In the genomic region with DNA sequence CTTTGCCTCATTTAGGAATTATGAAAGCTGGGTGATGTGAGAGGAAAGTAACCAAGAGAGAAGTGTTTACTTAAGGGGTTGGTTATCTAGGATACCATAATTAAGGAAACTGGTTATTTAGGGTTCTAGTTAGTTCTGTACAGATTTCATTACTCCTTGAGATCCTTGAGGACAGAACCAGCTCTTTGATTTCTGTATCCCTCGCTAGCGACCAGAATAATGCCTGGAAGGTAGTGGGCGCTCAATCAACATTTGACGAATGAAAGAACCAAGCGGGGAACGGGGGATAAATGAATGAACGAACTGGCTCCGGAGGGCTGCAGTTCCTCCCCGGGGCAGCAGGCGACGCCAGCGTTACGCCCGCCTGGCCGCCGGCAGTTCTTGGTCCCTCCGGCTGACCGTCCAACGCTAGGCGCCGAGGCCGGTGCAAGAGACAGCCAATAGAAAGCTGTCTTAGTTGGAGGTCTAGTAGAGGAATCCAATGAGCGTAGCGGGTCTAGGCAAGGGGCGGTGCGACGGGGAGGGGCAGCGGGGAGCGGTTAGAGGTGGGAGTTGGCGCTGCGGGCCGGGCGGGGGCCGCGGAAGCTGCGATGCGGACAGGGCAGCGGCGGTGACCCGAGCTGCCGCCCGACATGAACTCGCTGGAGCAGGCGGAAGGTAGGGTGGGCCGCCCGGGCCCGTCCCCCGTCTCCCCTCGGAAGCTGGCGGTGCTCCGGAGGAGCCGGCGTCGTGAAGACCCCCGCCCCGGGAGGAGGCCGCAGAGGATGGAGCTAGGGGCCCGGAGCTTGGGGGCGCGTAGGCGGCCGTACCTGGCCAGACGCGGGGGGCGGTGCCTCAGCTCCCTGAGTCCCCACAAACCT, we compare ENCODE assay signal across 1 cellular context.
TF ChIP-seq lines count a peak whose summit lies in the region.

CNEP1R1 (plus strand) TSS at position 542 of the 860 bp plus-strand sequence; CDS start at position 633, 91 bp downstream.

TF ChIP-seq in GM12878, 131 proteins besides CTCF, POLR2A, EP300 and RAD21 (continued from another document):
- TF ChIP-seq, protein P1, sequence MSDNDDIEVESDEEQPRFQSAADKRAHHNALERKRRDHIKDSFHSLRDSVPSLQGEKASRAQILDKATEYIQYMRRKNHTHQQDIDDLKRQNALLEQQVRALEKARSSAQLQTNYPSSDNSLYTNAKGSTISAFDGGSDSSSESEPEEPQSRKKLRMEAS (IDR thresholded peaks at IDR 0.05; ENCODE audit: low read depth, low read length), result no peak
- TF ChIP-seq MEF2A (IDR thresholded peaks at IDR 0.05; ENCODE audit: insufficient read depth, low read depth, low read length) (no peak), ZZZ3 (IDR thresholded peaks at IDR 0.05; ENCODE audit: control insufficient read depth, insufficient read length, low read depth) (no peak), JUND (IDR thresholded peaks at IDR 0.05; ENCODE audit: low read depth, low read length) (no peak), ETV6 (conservative IDR thresholded peaks at IDR 0.05 in 1 of 2, IDR thresholded peaks at IDR 0.05 in 1 of 2; ENCODE audit: borderline replicate concordance in 1 of 2, low read depth in 1 of 2) (no peak), PKNOX1 (IDR thresholded peaks at IDR 0.05) (0 out of 2 replicates have a peak, but pooled peaks have one; percentile 12), ESRRA (IDR thresholded peaks at IDR 0.05; ENCODE audit: low read length) (0 out of 2 replicates have a peak, but pooled peaks have one; percentile 64), RB1 (IDR thresholded peaks at IDR 0.05; ENCODE audit: borderline replicate concordance) (peak; percentile 89; the same call in 1 of the 2 replicates), PAX8 (IDR thresholded peaks at IDR 0.05) (no peak), CHD4 (IDR thresholded peaks at IDR 0.05) (no peak), CEBPB (IDR thresholded peaks at IDR 0.05; ENCODE audit: borderline replicate concordance in 1 of 2, low read depth in 2 of 2, low read length in 2 of 2) (no peak), ZNF622 (IDR thresholded peaks at IDR 0.05) (no peak), SIN3A (IDR thresholded peaks at IDR 0.05; ENCODE audit: low read depth, low read length) (peak; percentile 88; the same call in 1 of the 2 replicates), ZBED1 (IDR thresholded peaks at IDR 0.05; ENCODE audit: borderline replicate concordance) (no peak), PAX5 (IDR thresholded peaks at IDR 0.05; ENCODE audit: borderline replicate concordance, low read depth, low read length) (no peak; the same call in 1 of the 2 replicates), EED (IDR thresholded peaks at IDR 0.05; ENCODE audit: low read depth) (no peak), SMAD1 (IDR thresholded peaks at IDR 0.05; ENCODE audit: low read depth, partially characterized antibody) (no peak), CBX3 (IDR thresholded peaks at IDR 0.05; ENCODE audit: borderline replicate concordance, low read depth) (no peak), MTA3 (IDR thresholded peaks at IDR 0.05; ENCODE audit: borderline replicate concordance, low read length) (no peak), BACH1 (IDR thresholded peaks at IDR 0.05; ENCODE audit: borderline replicate concordance) (0 out of 2 replicates have a peak, but pooled peaks have one; percentile 57), HDGF (IDR thresholded peaks at IDR 0.05) (no peak), MEF2B (IDR thresholded peaks at IDR 0.05; ENCODE audit: partially characterized antibody, poor library complexity, severe bottlenecking) (no peak), KLF5 (IDR thresholded peaks at IDR 0.05; ENCODE audit: partially characterized antibody) (peak; percentile 26), POLR2AphosphoS2 (IDR thresholded peaks at IDR 0.05; ENCODE audit: low read depth, low read length) (no peak), NFYA (IDR thresholded peaks at IDR 0.05; ENCODE audit: borderline replicate concordance, low read depth, low read length) (no peak), SREBF2 (IDR thresholded peaks at IDR 0.05; ENCODE audit: low read length) (no peak), RBBP5 (conservative IDR thresholded peaks at IDR 0.05) (no peak)
- TF ChIP-seq, protein P2, sequence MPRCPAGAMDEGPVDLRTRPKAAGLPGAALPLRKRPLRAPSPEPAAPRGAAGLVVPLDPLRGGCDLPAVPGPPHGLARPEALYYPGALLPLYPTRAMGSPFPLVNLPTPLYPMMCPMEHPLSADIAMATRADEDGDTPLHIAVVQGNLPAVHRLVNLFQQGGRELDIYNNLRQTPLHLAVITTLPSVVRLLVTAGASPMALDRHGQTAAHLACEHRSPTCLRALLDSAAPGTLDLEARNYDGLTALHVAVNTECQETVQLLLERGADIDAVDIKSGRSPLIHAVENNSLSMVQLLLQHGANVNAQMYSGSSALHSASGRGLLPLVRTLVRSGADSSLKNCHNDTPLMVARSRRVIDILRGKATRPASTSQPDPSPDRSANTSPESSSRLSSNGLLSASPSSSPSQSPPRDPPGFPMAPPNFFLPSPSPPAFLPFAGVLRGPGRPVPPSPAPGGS (IDR thresholded peaks at IDR 0.05; ENCODE audit: borderline replicate concordance, insufficient read depth, low read depth, low read length, poor library complexity, severe bottlenecking), result no peak
- TF ChIP-seq, protein P3, sequence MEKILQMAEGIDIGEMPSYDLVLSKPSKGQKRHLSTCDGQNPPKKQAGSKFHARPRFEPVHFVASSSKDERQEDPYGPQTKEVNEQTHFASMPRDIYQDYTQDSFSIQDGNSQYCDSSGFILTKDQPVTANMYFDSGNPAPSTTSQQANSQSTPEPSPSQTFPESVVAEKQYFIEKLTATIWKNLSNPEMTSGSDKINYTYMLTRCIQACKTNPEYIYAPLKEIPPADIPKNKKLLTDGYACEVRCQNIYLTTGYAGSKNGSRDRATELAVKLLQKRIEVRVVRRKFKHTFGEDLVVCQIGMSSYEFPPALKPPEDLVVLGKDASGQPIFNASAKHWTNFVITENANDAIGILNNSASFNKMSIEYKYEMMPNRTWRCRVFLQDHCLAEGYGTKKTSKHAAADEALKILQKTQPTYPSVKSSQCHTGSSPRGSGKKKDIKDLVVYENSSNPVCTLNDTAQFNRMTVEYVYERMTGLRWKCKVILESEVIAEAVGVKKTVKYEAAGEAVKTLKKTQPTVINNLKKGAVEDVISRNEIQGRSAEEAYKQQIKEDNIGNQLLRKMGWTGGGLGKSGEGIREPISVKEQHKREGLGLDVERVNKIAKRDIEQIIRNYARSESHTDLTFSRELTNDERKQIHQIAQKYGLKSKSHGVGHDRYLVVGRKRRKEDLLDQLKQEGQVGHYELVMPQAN (conservative IDR thresholded peaks at IDR 0.05), result peak; percentile 63; the same call in 1 of the 2 replicates
- TF ChIP-seq, protein P4, sequence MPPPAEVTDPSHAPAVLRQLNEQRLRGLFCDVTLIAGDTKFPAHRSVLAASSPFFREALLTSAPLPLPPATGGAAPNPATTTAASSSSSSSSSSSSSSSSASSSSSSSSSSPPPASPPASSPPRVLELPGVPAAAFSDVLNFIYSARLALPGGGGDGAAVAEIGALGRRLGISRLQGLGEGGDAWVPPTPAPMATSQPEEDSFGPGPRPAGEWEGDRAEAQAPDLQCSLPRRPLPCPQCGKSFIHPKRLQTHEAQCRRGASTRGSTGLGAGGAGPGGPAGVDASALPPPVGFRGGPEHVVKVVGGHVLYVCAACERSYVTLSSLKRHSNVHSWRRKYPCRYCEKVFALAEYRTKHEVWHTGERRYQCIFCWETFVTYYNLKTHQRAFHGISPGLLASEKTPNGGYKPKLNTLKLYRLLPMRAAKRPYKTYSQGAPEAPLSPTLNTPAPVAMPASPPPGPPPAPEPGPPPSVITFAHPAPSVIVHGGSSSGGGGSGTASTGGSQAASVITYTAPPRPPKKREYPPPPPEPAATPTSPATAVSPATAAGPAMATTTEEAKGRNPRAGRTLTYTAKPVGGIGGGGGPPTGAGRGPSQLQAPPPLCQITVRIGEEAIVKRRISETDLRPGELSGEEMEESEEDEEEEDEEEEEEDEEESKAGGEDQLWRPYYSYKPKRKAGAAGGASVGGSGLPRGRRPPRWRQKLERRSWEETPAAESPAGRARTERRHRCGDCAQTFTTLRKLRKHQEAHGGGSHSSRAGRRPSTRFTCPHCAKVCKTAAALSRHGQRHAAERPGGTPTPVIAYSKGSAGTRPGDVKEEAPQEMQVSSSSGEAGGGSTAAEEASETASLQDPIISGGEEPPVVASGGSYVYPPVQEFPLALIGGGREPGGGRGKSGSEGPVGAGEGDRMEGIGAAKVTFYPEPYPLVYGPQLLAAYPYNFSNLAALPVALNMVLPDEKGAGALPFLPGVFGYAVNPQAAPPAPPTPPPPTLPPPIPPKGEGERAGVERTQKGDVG (CRISPR knock-in tag; IDR thresholded peaks at IDR 0.05), result no peak
